In genomic region chr3:12182687-12183441, GRCh38 we compare ENCODE assay signal across 16 cellular contexts. TPM values are rescaled to one million over a fixed set of nuclear protein-coding genes. Genes with fewer than 3 reads are reported as not detected.
DNase-seq lines count a peak whose midpoint lies in the region; ATAC-seq and TF ChIP-seq lines count a peak whose summit lies in the region.
"Had no signal": no experiment of that assay in that cellular context is flagged by ENCODE, and none has a peak within 500 bp of the region (broad histone marks: within the 10 kb centered on the region; RNA-seq: fewer than 3 reads in every experiment).

No MANE protein-coding gene starts in this region.

- no peak for ATAC-seq in stimulated activated effector memory CD8-positive, alpha-beta T cell treated with anti-CD3 and anti-CD28 coated beads, Interleukin-12 subunit alpha, Interleukin-12 subunit beta, amount 100 ng/mL, for 72 hours
- ATAC-seq in GM21528 (IDR thresholded peaks at IDR 0.05; ENCODE audit: low FRiP score, unreplicated experiment) (no peak), GM21576 (IDR thresholded peaks at IDR 0.05; ENCODE audit: unreplicated experiment) (no peak)
- ATAC-seq: PC-3 had no signal

- intact Hi-C loops in Caco-2 (cut with micrococcal nuclease; ENCODE audit: unreplicated experiment): loop anchor here (5.0 kb wide), 1 partner anchor 49 kb away; no protein-coding TSS in a partner anchor

- TF ChIP-seq CTCF in Caco-2 (IDR thresholded peaks at IDR 0.05; ENCODE audit: insufficient read depth in 1 of 2, low read depth in 1 of 2, low read length in 1 of 2, severe bottlenecking in 1 of 2, unreplicated experiment in 1 of 2): no peak
- TF ChIP-seq CTCF in nephron (IDR thresholded peaks at IDR 0.05; ENCODE audit: unreplicated experiment in 3 of 3): no peak

- no peaks in the 10 kb centered on the region for H3K36me3 Mint-ChIP-seq in Caco-2 (ENCODE audit: insufficient read depth, unreplicated experiment)
- no peaks in the 10 kb centered on the region for H3K36me3 Mint-ChIP-seq in nephron (ENCODE audit: low read depth)
- peaks cover 7% of the 10 kb centered on the region for H3K36me3 Mint-ChIP-seq in stimulated activated effector memory CD8-positive, alpha-beta T cell treated with anti-CD3 and anti-CD28 coated beads, Interleukin-12 subunit alpha, Interleukin-12 subunit beta, amount 100 ng/mL, for 72 hours
- H3K36me3 Mint-ChIP-seq: CD14-positive monocyte had no signal

- no TSS peak for BruUV-seq in Caco-2 (replicated peaks; lab: Mats Ljungman, UMichigan)

- no peaks in the 10 kb centered on the region for H3K27me3 Mint-ChIP-seq in Caco-2 (ENCODE audit: insufficient read depth, unreplicated experiment)
- H3K27me3 Mint-ChIP-seq in nephron (ENCODE audit: low read depth): peaks cover 8% of the 10 kb centered on the region

- H3K27ac Mint-ChIP-seq in Caco-2 (ENCODE audit: unreplicated experiment) (peak overlapping the region; percentile 51), nephron (peak overlapping the region in 2 of 3 experiments; percentile 53 to 60)
- H3K27ac Mint-ChIP-seq in stimulated activated effector memory CD8-positive, alpha-beta T cell treated with anti-CD3 and anti-CD28 coated beads, Interleukin-12 subunit alpha, Interleukin-12 subunit beta, amount 100 ng/mL, for 72 hours: peak overlapping the region; percentile 48

- H3K27me3 ChIP-seq in Caco-2 (replicated peaks; ENCODE audit: control insufficient read depth, insufficient read depth, low read length): no peaks in the 10 kb centered on the region

- no peaks in the 10 kb centered on the region for H3K9me3 ChIP-seq in Caco-2
- H3K9me3 ChIP-seq: HAP-1 had no signal

- CTCF ChIA-PET in Caco-2 (lab: Charles Lee): interaction anchor here (0.8 to 1.4 kb wide), 3 partner anchors 11 to 48 kb away, joined by 3 to 5 read pairs (median 3); no protein-coding TSS in a partner anchor

- H3K4me3 Mint-ChIP-seq in Caco-2 (ENCODE audit: unreplicated experiment) (no peak overlapping the region), nephron (no peak overlapping the region)
- no peak overlapping the region for H3K4me3 Mint-ChIP-seq in stimulated activated effector memory CD8-positive, alpha-beta T cell treated with anti-CD3 and anti-CD28 coated beads, Interleukin-12 subunit alpha, Interleukin-12 subunit beta, amount 100 ng/mL, for 72 hours
- H3K4me3 Mint-ChIP-seq: CD14-positive monocyte had no signal

- peaks cover 13% of the 10 kb centered on the region for H3K4me1 Mint-ChIP-seq in Caco-2 (ENCODE audit: low read depth, unreplicated experiment)
- H3K4me1 Mint-ChIP-seq in nephron: peaks cover 16% of the 10 kb centered on the region
- H3K4me1 Mint-ChIP-seq in stimulated activated effector memory CD8-positive, alpha-beta T cell treated with anti-CD3 and anti-CD28 coated beads, Interleukin-12 subunit alpha, Interleukin-12 subunit beta, amount 100 ng/mL, for 72 hours: peaks cover 30% of the 10 kb centered on the region

- no peak overlapping the region for H3K4me3 ChIP-seq in Caco-2 (ENCODE audit: low read depth, low read length)
- H3K4me3 ChIP-seq: HAP-1, SK-N-MC had no signal

- peaks cover 11% of the 10 kb centered on the region; the same call in 1 of the 2 replicates for H3K4me1 ChIP-seq in Caco-2
- H3K4me1 ChIP-seq: HAP-1 had no signal

- H3K9me3 Mint-ChIP-seq in Caco-2 (ENCODE audit: unreplicated experiment) (no peaks in the 10 kb centered on the region), nephron (no peaks in the 10 kb centered on the region)
- H3K9me3 Mint-ChIP-seq in stimulated activated effector memory CD8-positive, alpha-beta T cell treated with anti-CD3 and anti-CD28 coated beads, Interleukin-12 subunit alpha, Interleukin-12 subunit beta, amount 100 ng/mL, for 72 hours: no peaks in the 10 kb centered on the region
- H3K9me3 Mint-ChIP-seq: CD14-positive monocyte had no signal

- no peaks in the 10 kb centered on the region for H3K36me3 ChIP-seq in Caco-2 (ENCODE audit: control insufficient read depth, insufficient read depth, low read length)
- H3K36me3 ChIP-seq: HAP-1 had no signal

- DNase-seq in Caco-2 (no peak), RPMI8226 (peak; percentile 39), OCI-M2 (lab: John Stamatoyannopoulos, UW; ENCODE audit: unreplicated experiment) (no peak)
- DNase-seq in stimulated activated effector memory CD8-positive, alpha-beta T cell treated with anti-CD3 and anti-CD28 coated beads, Interleukin-12 subunit alpha, Interleukin-12 subunit beta, amount 100 ng/mL, for 72 hours (ENCODE audit: low spot score in 2 of 2): no peak
- DNase-seq: EL, KBM-7, MV-4-11, NCI-H1417, NCI-H187 treated with DMSO at 0.1 percent for 48 hours, PC-3 had no signal

- POLR2A ChIA-PET in Caco-2 (lab: Charles Lee): interaction anchor here (0.6 kb wide), 1 partner anchor 43 kb away, joined by 4 read pairs; no protein-coding TSS in a partner anchor

RNA-seq across cellular contexts. Expression of gene TIMP4, which starts 24.2 kb away (rescaled TPM):
- total RNA-seq in Caco-2 (2022): 1.4 and 1.6 TPM in 2 replicates
